12 cellular contexts compared by ENCODE assay signal in the genomic region with DNA sequence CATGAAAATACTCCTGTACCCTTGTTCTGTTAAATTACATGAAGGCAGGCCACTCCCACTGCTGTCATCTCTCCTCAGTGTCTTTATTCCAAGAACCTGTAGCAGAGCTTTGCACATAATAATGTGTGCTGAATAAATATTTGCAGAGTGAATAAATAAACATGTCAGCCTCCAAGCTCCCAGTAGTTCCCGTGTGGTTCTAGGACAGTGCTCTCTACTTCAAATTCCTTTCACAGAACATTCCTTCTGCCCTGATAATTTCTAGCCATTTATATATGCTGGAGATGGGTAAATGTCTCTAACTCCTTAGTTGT. TPM values are rescaled to one million over a fixed set of nuclear protein-coding genes. Genes with fewer than 3 reads are reported as not detected.
A peak's percentile ranks its signal among the peaks of the same experiment; 100 is the strongest.
DNase-seq lines count a peak whose midpoint lies in the region; ATAC-seq, FAIRE-seq and TF ChIP-seq lines count a peak whose summit lies in the region.
"Had no signal": no experiment of that assay in that cellular context is flagged by ENCODE, and none has a peak within 500 bp of the region (broad histone marks: within the 10 kb centered on the region; RNA-seq: fewer than 3 reads in every experiment).

No MANE protein-coding gene starts in this region.

- H3K4me3 ChIP-seq in KMS-11 (IDR thresholded peaks at IDR 0.05; ENCODE audit: insufficient read depth, low read depth, low read length), result no peak overlapping the region
- H3K4me3 ChIP-seq in H1 (ENCODE audit: extremely low read depth in 1 of 4, insufficient read depth in 2 of 4, low read depth in 3 of 4, low read length in 4 of 4), result no peak overlapping the region
- H3K4me3 ChIP-seq in right cardiac atrium (ENCODE audit: low read length), result no peak overlapping the region
- no peak overlapping the region for H3K4me3 ChIP-seq in neural progenitor cell
- no peak overlapping the region for H3K4me3 ChIP-seq in CD8-positive, alpha-beta T cell (ENCODE audit: low read depth, low read length)

- H3K36me3 Mint-ChIP-seq in neural progenitor cell, result no peaks in the 10 kb centered on the region
- no peaks in the 10 kb centered on the region for H3K36me3 Mint-ChIP-seq in CD8-positive, alpha-beta T cell

- no peaks in the 10 kb centered on the region for H3K9me3 ChIP-seq in H1 (ENCODE audit: insufficient read depth in 2 of 2, low read depth in 1 of 2, low read length in 1 of 2)
- H3K9me3 ChIP-seq in right cardiac atrium (ENCODE audit: control insufficient read depth, low read length), result no peaks in the 10 kb centered on the region
- H3K9me3 ChIP-seq in neural progenitor cell (ENCODE audit: low read depth), result no peaks in the 10 kb centered on the region
- no peaks in the 10 kb centered on the region for H3K9me3 ChIP-seq in CD8-positive, alpha-beta T cell (ENCODE audit: low read length)

- no peak overlapping the region for H2BK5ac ChIP-seq in H1 (ENCODE audit: low read depth, low read length)

- no peak for TF ChIP-seq CTCF in KMS-11 (conservative IDR thresholded peaks at IDR 0.05; ENCODE audit: low read depth, low read length)
- TF ChIP-seq CTCF in H1 (IDR thresholded peaks at IDR 0.05; ENCODE audit: control extremely low read depth in 1 of 3, insufficient read depth in 1 of 3, low read depth in 1 of 3, low read length in 3 of 3), result no peak
- no peak for TF ChIP-seq CTCF in neural progenitor cell (IDR thresholded peaks at IDR 0.05)
- TF ChIP-seq CTCF in CD8-positive, alpha-beta T cell (IDR thresholded peaks at IDR 0.05), result no peak

- no peaks in the 10 kb centered on the region for H4K20me1 ChIP-seq in KMS-11 (ENCODE audit: insufficient read depth)
- no peaks in the 10 kb centered on the region for H4K20me1 ChIP-seq in H1 (replicated peaks in 1 of 2; ENCODE audit: control insufficient read depth in 1 of 2, insufficient read depth in 2 of 2, low read length in 2 of 2)
- H4K20me1 ChIP-seq in neural progenitor cell (ENCODE audit: low read depth), result no peaks in the 10 kb centered on the region

- no peak overlapping the region for H4K8ac ChIP-seq in H1 (ENCODE audit: extremely low read depth, insufficient read depth, low read length)

- H4K5ac ChIP-seq in H1 (ENCODE audit: insufficient read length, low read depth, low read length), result no peak overlapping the region

- H4K91ac ChIP-seq in H1 (replicated peaks; ENCODE audit: insufficient read length, low read length), result no peak overlapping the region

- intact Hi-C loops in right cardiac atrium (cut with DNase I), result no loop called here
- intact Hi-C loops in CD8-positive, alpha-beta T cell (cut with DNase I, micrococcal nuclease), result no loop called here

- H3K56ac ChIP-seq in H1 (replicated peaks; ENCODE audit: insufficient read length, low read depth, low read length), result no peak overlapping the region

- H3K79me2 ChIP-seq in KMS-11 (ENCODE audit: insufficient read depth, low read depth) (no peaks in the 10 kb centered on the region), H1 (ENCODE audit: control insufficient read depth in 1 of 2, insufficient read depth in 2 of 2, low read length in 2 of 2) (no peaks in the 10 kb centered on the region), neural progenitor cell (ENCODE audit: low read depth) (no peaks in the 10 kb centered on the region)

- no peaks in the 10 kb centered on the region for H3K23me2 ChIP-seq in H1 (ENCODE audit: low read depth, low read length)

- no peak overlapping the region for H2BK15ac ChIP-seq in H1 (ENCODE audit: low read length)

- no peak overlapping the region for H2AK5ac ChIP-seq in H1 (ENCODE audit: low read depth, low read length)

- H3K79me1 ChIP-seq in H1 (ENCODE audit: low read depth, low read length), result no peaks in the 10 kb centered on the region

- ATAC-seq in GM18870 (IDR thresholded peaks at IDR 0.05; ENCODE audit: unreplicated experiment) (peak; percentile 30), GM21576 (IDR thresholded peaks at IDR 0.05; ENCODE audit: unreplicated experiment) (peak; percentile 25), right cardiac atrium (no peak)
- ATAC-seq in CD8-positive, alpha-beta T cell, result no peak

- H2BK120ac ChIP-seq in H1 (replicated peaks; ENCODE audit: low read depth, low read length), result no peak overlapping the region

- H3K27ac Mint-ChIP-seq in neural progenitor cell, result no peak overlapping the region
- H3K27ac Mint-ChIP-seq in CD8-positive, alpha-beta T cell, result no peak overlapping the region

- TF ChIP-seq POLR2A in H1 (IDR thresholded peaks at IDR 0.05; ENCODE audit: control extremely low read depth in 1 of 2, low read depth in 2 of 2, low read length in 2 of 2), result no peak

- no peak for FAIRE-seq in H1 (lab: Jason Lieb, UNC)
- FAIRE-seq: keratinocyte had no signal

- no peaks in the 10 kb centered on the region for H3K27me3 ChIP-seq in KMS-11 (ENCODE audit: insufficient read depth, low read depth)
- no peaks in the 10 kb centered on the region for H3K27me3 ChIP-seq in H1 (replicated peaks in 1 of 4; ENCODE audit: control insufficient read depth in 3 of 4, extremely low read depth in 1 of 4, insufficient read depth in 3 of 4, low read length in 3 of 4)
- H3K27me3 ChIP-seq in right cardiac atrium (ENCODE audit: control insufficient read depth, insufficient read depth), result no peaks in the 10 kb centered on the region
- no peaks in the 10 kb centered on the region for H3K27me3 ChIP-seq in neural progenitor cell
- H3K27me3 ChIP-seq in CD8-positive, alpha-beta T cell (ENCODE audit: insufficient read depth, low read length), result no peaks in the 10 kb centered on the region

- TF ChIP-seq EP300 in H1 (IDR thresholded peaks at IDR 0.05; ENCODE audit: borderline replicate concordance in 1 of 2, low read depth in 2 of 2, low read length in 2 of 2), result no peak

- no peaks in the 10 kb centered on the region for H3K36me3 ChIP-seq in KMS-11 (ENCODE audit: insufficient read depth)
- H3K36me3 ChIP-seq in H1 (ENCODE audit: control insufficient read depth in 2 of 4, insufficient read depth in 4 of 4, low read length in 3 of 4), result no peaks in the 10 kb centered on the region
- no peaks in the 10 kb centered on the region for H3K36me3 ChIP-seq in neural progenitor cell
- H3K36me3 ChIP-seq in CD8-positive, alpha-beta T cell (ENCODE audit: insufficient read depth, low read length), result no peaks in the 10 kb centered on the region

- no peak overlapping the region for H3K14ac ChIP-seq in H1 (ENCODE audit: insufficient read length)

- H3K4me3 Mint-ChIP-seq in neural progenitor cell, result no peak overlapping the region
- no peak overlapping the region for H3K4me3 Mint-ChIP-seq in CD8-positive, alpha-beta T cell

- no peaks in the 10 kb centered on the region for H3K4me1 Mint-ChIP-seq in neural progenitor cell
- H3K4me1 Mint-ChIP-seq in CD8-positive, alpha-beta T cell (ENCODE audit: low read depth), result peaks cover 9% of the 10 kb centered on the region

- CTCF ChIA-PET in H1 (lab: Charles Lee; ENCODE audit: partially characterized antibody), result interaction anchor here (1.5 kb wide), 1 partner anchor 47 kb away, joined by 4 read pairs; no protein-coding TSS in a partner anchor
- CTCF ChIA-PET in CD8-positive, alpha-beta T cell (lab: Charles Lee), result no interaction called here

- 96% methylated on average over 1 of the region's 1 CpG; no CpG with 5 or more reads in 1 of the 2 experiments for WGBS in H1 (ENCODE audit: extremely low coverage in 1 of 2, insufficient coverage in 1 of 2, insufficient read length in 1 of 2, insufficient replicate concordance in 2 of 2, low coverage in 1 of 2, low lambda C conversion rate in 2 of 2, missing lambda C conversion rate in 1 of 2), 2 experiments
- WGBS in right cardiac atrium, result 26% methylated on average over 1 of the region's 1 CpG

- peaks cover 31% of the 10 kb centered on the region for H3K4me1 ChIP-seq in KMS-11 (ENCODE audit: low read depth, poor library complexity, severe bottlenecking)
- no peaks in the 10 kb centered on the region for H3K4me1 ChIP-seq in H1 (replicated peaks in 1 of 4; ENCODE audit: control insufficient read depth in 3 of 4, insufficient read depth in 4 of 4, low read length in 3 of 4)
- no peaks in the 10 kb centered on the region for H3K4me1 ChIP-seq in right cardiac atrium (ENCODE audit: control insufficient read depth, insufficient read depth, low read length)
- no peaks in the 10 kb centered on the region for H3K4me1 ChIP-seq in neural progenitor cell
- peaks cover 10% of the 10 kb centered on the region for H3K4me1 ChIP-seq in CD8-positive, alpha-beta T cell (ENCODE audit: insufficient read depth, low read length)

- H2AFZ ChIP-seq in KMS-11 (ENCODE audit: low read depth), result peak overlapping the region; percentile 27
- H2AFZ ChIP-seq in H1 (ENCODE audit: low read length), result peak overlapping the region; percentile 66
- no peak overlapping the region for H2AFZ ChIP-seq in neural progenitor cell (replicated peaks)

- no peak overlapping the region for H3K23ac ChIP-seq in H1 (ENCODE audit: insufficient read length)

- H3K27ac ChIP-seq in KMS-11, result peak overlapping the region; percentile 56
- H3K27ac ChIP-seq in H1 (ENCODE audit: low read depth, low read length), result no peak overlapping the region
- no peak overlapping the region for H3K27ac ChIP-seq in right cardiac atrium (ENCODE audit: low read length)
- H3K27ac ChIP-seq in neural progenitor cell, result no peak overlapping the region
- H3K27ac ChIP-seq in CD8-positive, alpha-beta T cell (ENCODE audit: low read depth, low read length), result no peak overlapping the region
- H3K27ac ChIP-seq: HL-60 had no signal

- H3K27me3 Mint-ChIP-seq in neural progenitor cell (ENCODE audit: insufficient read depth, low read depth), result no peaks in the 10 kb centered on the region
- peaks cover 8% of the 10 kb centered on the region for H3K27me3 Mint-ChIP-seq in CD8-positive, alpha-beta T cell (ENCODE audit: low read depth)

- H3K9ac ChIP-seq in KMS-11 (peak overlapping the region; percentile 20; the same call in 1 of the 2 replicates), H1 (replicated peaks in 1 of 4; ENCODE audit: extremely low read depth in 1 of 4, low read depth in 3 of 4, low read length in 3 of 4) (no peak overlapping the region), neural progenitor cell (no peak overlapping the region)

- H3K18ac ChIP-seq in H1 (ENCODE audit: extremely low read depth, low read length), result no peak overlapping the region

- H3K9me3 Mint-ChIP-seq in neural progenitor cell, result no peaks in the 10 kb centered on the region
- no peaks in the 10 kb centered on the region for H3K9me3 Mint-ChIP-seq in CD8-positive, alpha-beta T cell

- no peak overlapping the region for H2BK12ac ChIP-seq in H1 (ENCODE audit: low read depth, low read length)

- H3K4ac ChIP-seq in H1 (replicated peaks; ENCODE audit: insufficient read length, low read depth, low read length), result no peak overlapping the region

- no peak for TF ChIP-seq RAD21 in H1 (IDR thresholded peaks at IDR 0.05 in 1 of 2, conservative IDR thresholded peaks at IDR 0.05 in 1 of 2; ENCODE audit: low read depth in 2 of 2, low read length in 2 of 2)

- H3K4me2 ChIP-seq in KMS-11, result peak overlapping the region; percentile 61
- no peak overlapping the region for H3K4me2 ChIP-seq in H1 (ENCODE audit: insufficient read depth in 1 of 2, low read depth in 2 of 2, low read length in 2 of 2)
- H3K4me2 ChIP-seq in neural progenitor cell, result no peak overlapping the region

- no peaks in the 10 kb centered on the region for H3F3A ChIP-seq in neural progenitor cell (ENCODE audit: low read depth)

- no peak overlapping the region for H2BK20ac ChIP-seq in H1 (ENCODE audit: low read length)

- DNase-seq in H1 (ENCODE audit: low read depth in 1 of 2, low spot score in 2 of 2), result no peak
- no peak for DNase-seq in right cardiac atrium
- DNase-seq in dedifferentiated amniotic fluid mesenchymal stem cell (ENCODE audit: extremely low spot score), result no peak
- DNase-seq in neural progenitor cell (ENCODE audit: low spot score), result no peak
- no peak for DNase-seq in CD8-positive, alpha-beta T cell
- DNase-seq: effector memory CD4-positive, alpha-beta T cell; OCI-M1 had no signal

- POLR2A ChIA-PET in H1 (lab: Charles Lee; ENCODE audit: partially characterized antibody), result interaction anchor here (0.6 kb wide), 1 partner anchor 46 kb away, joined by 3 read pairs; no protein-coding TSS in a partner anchor
- POLR2A ChIA-PET in CD8-positive, alpha-beta T cell (lab: Charles Lee), result no interaction called here

RNA-seq across cellular contexts. Expression of gene HYAL4, which starts 20.3 kb away (rescaled TPM):
- not detected in 2 replicates for total RNA-seq in H1 (2021; fragmentation: NEBNext Ultra II Directional; extraction: Animal tissue kit (Norgen Biotek cat#: 25700))
- polyA plus RNA-seq in H1 (2011; rRNA removed) (not detected in 2 replicates), right cardiac atrium (not detected)
- not detected for polyA plus RNA-seq in H1 (2011; cell fraction: cytosol; rRNA removed)
- not detected for polyA plus RNA-seq in H1 (2011; cell fraction: nucleus; rRNA removed)
- polyA plus RNA-seq in H1 (2012, experiment 1 of 2), result not detected in 4 replicates
- polyA plus RNA-seq in H1 (2012, experiment 2 of 2), result not detected
- polyA plus RNA-seq in H1 (2013, experiment 1 of 2), result not detected
- not detected for polyA plus RNA-seq in H1 (2013, experiment 2 of 2)
- not detected in 2 replicates for polyA minus RNA-seq in H1 (2011; rRNA and poly(A)+ RNA removed)
- not detected for polyA minus RNA-seq in H1 (2011; cell fraction: cytosol; rRNA and poly(A)+ RNA removed)
- polyA minus RNA-seq in H1 (2011; cell fraction: nucleus; rRNA and poly(A)+ RNA removed), result not detected
- total RNA-seq in right cardiac atrium (under 1 TPM in 2 of 4 donors, not detected in 2; 0.41 to 0.42 TPM), neural progenitor cell (ENCODE audit: low replicate concordance) (not detected in 2 replicates)
- not detected for total RNA-seq in CD8-positive, alpha-beta T cell

Comparison
In these comparisons a context has a peak if more than half of its experiments do, and no peak if none do; other contexts are left out.
1. ATAC-seq: peak in GM18870 (single experiment) and GM21576 (single experiment); none in right cardiac atrium (0 of 2) and CD8-positive, alpha-beta T cell (single experiment).